ENCODE assay signal across 1 cellular context in genomic region chr5:59583810-59584562, GRCh38.
TF ChIP-seq lines count a peak whose summit lies in the region.

No MANE protein-coding gene starts in this region.

TF ChIP-seq in WTC11, 78 proteins besides CTCF, POLR2A, EP300 and RAD21 (continued from another document):
- TF ChIP-seq ARID4B (CRISPR knock-in tag; IDR thresholded peaks at IDR 0.05; ENCODE audit: borderline replicate concordance) = no peak
- TF ChIP-seq SMAD3 (CRISPR knock-in tag; IDR thresholded peaks at IDR 0.05; ENCODE audit: borderline replicate concordance) = no peak
- TF ChIP-seq JAZF1 (CRISPR knock-in tag; IDR thresholded peaks at IDR 0.05) = no peak
- TF ChIP-seq ZNF121 (CRISPR knock-in tag; IDR thresholded peaks at IDR 0.05) = no peak
- no peak for TF ChIP-seq ATF2 (CRISPR knock-in tag; IDR thresholded peaks at IDR 0.05; ENCODE audit: borderline replicate concordance, low read depth)
- TF ChIP-seq FOXP1 (CRISPR knock-in tag; IDR thresholded peaks at IDR 0.05; ENCODE audit: borderline replicate concordance) = no peak
TF ChIP-seq in WTC11: peak in this region for 0.
